Comparison of ENCODE assay signal across 8 cellular contexts in genomic region chr17:66304304-66305174, GRCh38. TPM values are rescaled to one million over a fixed set of nuclear protein-coding genes. Genes with fewer than 3 reads are reported as not detected.
DNase-seq lines count a peak whose midpoint lies in the region; ATAC-seq and TF ChIP-seq lines count a peak whose summit lies in the region.

No MANE protein-coding gene starts in this region.

- POLR2A ChIA-PET in Caco-2 (lab: Charles Lee) = interaction anchor here (0.6 kb wide), 2 partner anchors 100 to 1520 kb away, joined by 4 to 5 read pairs; no protein-coding TSS in a partner anchor

- peaks cover 12% of the 10 kb centered on the region for H3K4me1 Mint-ChIP-seq in Caco-2 (ENCODE audit: low read depth, unreplicated experiment)
- H3K4me1 Mint-ChIP-seq in activated T-cell treated with anti-CD3 and anti-CD28 coated beads, Interleukin-2, amount 50 U/mL, for 24 hours (ENCODE audit: low read depth) = peaks cover 71% of the 10 kb centered on the region

- no peaks in the 10 kb centered on the region for H3K27me3 Mint-ChIP-seq in Caco-2 (ENCODE audit: insufficient read depth, unreplicated experiment)
- H3K27me3 Mint-ChIP-seq in activated T-cell treated with anti-CD3 and anti-CD28 coated beads, Interleukin-2, amount 50 U/mL, for 24 hours = no peaks in the 10 kb centered on the region

- H3K27ac ChIP-seq in KOPT-K1 (ENCODE audit: low read depth, low read length, poor library complexity, severe bottlenecking) = peak overlapping the region; percentile 80
- peak overlapping the region; percentile 87 to 92 (median 88) for H3K27ac ChIP-seq in gastrocnemius medialis

- in situ Hi-C loops in gastrocnemius medialis (cut with MboI; ENCODE audit: low sequenced_read_pairs in 4 of 4) = loop anchor here in 1 of 4 donors (10.0 kb wide), 1 partner anchor 60 kb away; no protein-coding TSS in a partner anchor

- peaks cover 16% of the 10 kb centered on the region for H3K36me3 Mint-ChIP-seq in Caco-2 (ENCODE audit: insufficient read depth, unreplicated experiment)
- H3K36me3 Mint-ChIP-seq in activated T-cell treated with anti-CD3 and anti-CD28 coated beads, Interleukin-2, amount 50 U/mL, for 24 hours (ENCODE audit: low read depth) = peaks cover 66% of the 10 kb centered on the region

- DNase-seq in Caco-2 (no peak), glomerular visceral epithelial cell (ENCODE audit: extremely low spot score) (peak; percentile 67), gastrocnemius medialis (no peak), NCI-H446 treated with DMSO at 0.1 percent for 48 hours (lab: John Stamatoyannopoulos, UW) (no peak), cortex of kidney (lab: John Stamatoyannopoulos, UW) (no peak)
- peak; percentile 44 for DNase-seq in activated T-cell treated with anti-CD3 and anti-CD28 coated beads, Interleukin-2, amount 50 U/mL, for 24 hours

- peak overlapping the region; percentile 92 for H3K4me3 Mint-ChIP-seq in Caco-2 (ENCODE audit: unreplicated experiment)
- peak overlapping the region; percentile 99 for H3K4me3 Mint-ChIP-seq in activated T-cell treated with anti-CD3 and anti-CD28 coated beads, Interleukin-2, amount 50 U/mL, for 24 hours

- ATAC-seq in gastrocnemius medialis (no peak), esophagus mucosa (no peak)

- no TSS peak for BruUV-seq in Caco-2 (replicated peaks; lab: Mats Ljungman, UMichigan)

- no peaks in the 10 kb centered on the region for H3K36me3 ChIP-seq in Caco-2 (ENCODE audit: control insufficient read depth, insufficient read depth, low read length)
- H3K36me3 ChIP-seq in KOPT-K1 (ENCODE audit: insufficient read depth, low read length) = peaks cover 35% of the 10 kb centered on the region
- H3K36me3 ChIP-seq in gastrocnemius medialis = no peaks in the 10 kb centered on the region

- intact Hi-C loops in Caco-2 (cut with micrococcal nuclease; ENCODE audit: unreplicated experiment) (loop anchor here (2.0 to 5.0 kb wide), 2 partner anchors 47 to 122 kb away; no protein-coding TSS in a partner anchor), gastrocnemius medialis (cut with DNase I; ENCODE audit: low total_unique reads) (loop anchor here (5.0 kb wide), 2 partner anchors 218 to 1688 kb away; no protein-coding TSS in a partner anchor)

- H3K9me3 ChIP-seq in Caco-2 (no peaks in the 10 kb centered on the region), KOPT-K1 (ENCODE audit: insufficient read depth, low read length, poor library complexity, severe bottlenecking) (no peaks in the 10 kb centered on the region), gastrocnemius medialis (no peaks in the 10 kb centered on the region)

- H3K4me1 ChIP-seq in Caco-2 = no peaks in the 10 kb centered on the region; the same call in 1 of the 2 replicates
- peaks cover 20 to 23% of the 10 kb centered on the region in 2 donors for H3K4me1 ChIP-seq in gastrocnemius medialis

- no peak for TF ChIP-seq CTCF in Caco-2 (IDR thresholded peaks at IDR 0.05; ENCODE audit: insufficient read depth in 1 of 2, low read depth in 1 of 2, low read length in 1 of 2, severe bottlenecking in 1 of 2, unreplicated experiment in 1 of 2)
- no peak for TF ChIP-seq CTCF in gastrocnemius medialis (IDR thresholded peaks at IDR 0.05 in 4 of 5, conservative IDR thresholded peaks at IDR 0.05 in 1 of 5)

- no peak for TF ChIP-seq POLR2A in gastrocnemius medialis (IDR thresholded peaks at IDR 0.05)

- 0 out of 2 replicates have a peak overlapping the region, but pooled peaks have one; percentile 8 for H3K4me3 ChIP-seq in Caco-2 (ENCODE audit: low read depth, low read length)
- peak overlapping the region in 3 of 4 donors; percentile 17 to 88 (median 72) for H3K4me3 ChIP-seq in gastrocnemius medialis

- no peaks in the 10 kb centered on the region for H3K9me3 Mint-ChIP-seq in Caco-2 (ENCODE audit: unreplicated experiment)
- H3K9me3 Mint-ChIP-seq in activated T-cell treated with anti-CD3 and anti-CD28 coated beads, Interleukin-2, amount 50 U/mL, for 24 hours = no peaks in the 10 kb centered on the region

- no peaks in the 10 kb centered on the region for H3K27me3 ChIP-seq in Caco-2 (replicated peaks; ENCODE audit: control insufficient read depth, insufficient read depth, low read length)
- no peaks in the 10 kb centered on the region for H3K27me3 ChIP-seq in gastrocnemius medialis

- CTCF ChIA-PET in Caco-2 (lab: Charles Lee) = no interaction called here

- H3K27ac Mint-ChIP-seq in Caco-2 (ENCODE audit: unreplicated experiment) = no peak overlapping the region
- peak overlapping the region; percentile 96 for H3K27ac Mint-ChIP-seq in activated T-cell treated with anti-CD3 and anti-CD28 coated beads, Interleukin-2, amount 50 U/mL, for 24 hours

RNA-seq across cellular contexts. Expression of gene PRKCA, which starts 2.1 kb away (rescaled TPM):
- total RNA-seq in Caco-2 (2022) = 29.6 and 34.7 TPM in 2 replicates
- 10 to 100 TPM in 2 of 4 donors, 1 to 10 TPM in 2; 7.6 to 16.8 (median 11.1) TPM for total RNA-seq in gastrocnemius medialis
- 4.5 TPM for total RNA-seq in esophagus mucosa

Comparison
In these comparisons a context has a peak if more than half of its experiments do, and no peak if none do; other contexts are left out.
1. DNase-seq: peak in activated T-cell treated with anti-CD3 and anti-CD28 coated beads, Interleukin-2, amount 50 U/mL, for 24 hours (single experiment) and glomerular visceral epithelial cell (single experiment); none in Caco-2 (0 of 2), gastrocnemius medialis (0 of 2), NCI-H446 treated with DMSO at 0.1 percent for 48 hours (single experiment) and cortex of kidney (single experiment).